In genomic region chr12:124504273-124505000, GRCh38 we compare ENCODE assay signal across 19 cellular contexts.
DNase-seq lines count a peak whose midpoint lies in the region; ATAC-seq and TF ChIP-seq lines count a peak whose summit lies in the region.
"Had no signal": no experiment of that assay in that cellular context is flagged by ENCODE, and none has a peak within 500 bp of the region (broad histone marks: within the 10 kb centered on the region; RNA-seq: fewer than 3 reads in every experiment).

No MANE protein-coding gene starts in this region.

- H3F3A ChIP-seq in PC-9 (ENCODE audit: insufficient read depth, low read depth), result peaks cover 15% of the 10 kb centered on the region

- intact Hi-C loops in left ventricle myocardium inferior (cut with micrococcal nuclease) (no loop called here), cardiac septum (cut with DNase I) (no loop called here), uterus (cut with DNase I; ENCODE audit: low total_unique reads) (no loop called here), PC-9 (cut with micrococcal nuclease; ENCODE audit: unreplicated experiment) (loop anchor here (5.0 kb wide), 1 partner anchor 263 kb away; no protein-coding TSS in a partner anchor)

- POLR2A ChIA-PET in PC-9 (lab: Charles Lee; ENCODE audit: unreplicated experiment), result no interaction called here

- H3K27me3 ChIP-seq in left ventricle myocardium inferior (ENCODE audit: low read depth), result no peaks in the 10 kb centered on the region
- H3K27me3 ChIP-seq in uterus, result no peaks in the 10 kb centered on the region
- H3K27me3 ChIP-seq in PC-9 (ENCODE audit: insufficient read depth, low read depth), result no peaks in the 10 kb centered on the region
- H3K27me3 ChIP-seq: body of pancreas had no signal

- peaks cover 96% of the 10 kb centered on the region for H3K4me1 ChIP-seq in left ventricle myocardium inferior
- H3K4me1 ChIP-seq in uterus, result peaks cover 13 to 52% of the 10 kb centered on the region in 2 donors
- peaks cover 16% of the 10 kb centered on the region for H3K4me1 ChIP-seq in PC-9 (replicated peaks; ENCODE audit: insufficient read depth)

- H3K9me3 Mint-ChIP-seq in brain, result no peaks in the 10 kb centered on the region
- no peaks in the 10 kb centered on the region for H3K9me3 Mint-ChIP-seq in nephron
- H3K9me3 Mint-ChIP-seq: T-helper 1 cell treated with Interleukin-12 subunit alpha and Interleukin-12 subunit beta and Interleukin-4 antibody, amounts not matched to agents 30 μg/mL and 1 μg/mL, for 36 hours had no signal

- H3K9me3 ChIP-seq in left ventricle myocardium inferior (replicated peaks), result no peaks in the 10 kb centered on the region
- no peaks in the 10 kb centered on the region for H3K9me3 ChIP-seq in uterus
- no peaks in the 10 kb centered on the region for H3K9me3 ChIP-seq in PC-9 (ENCODE audit: insufficient read depth, low read depth)
- H3K9me3 ChIP-seq: body of pancreas had no signal

- no peak for TF ChIP-seq POLR2A in uterus (IDR thresholded peaks at IDR 0.05)

- CTCF ChIA-PET in PC-9 (lab: Charles Lee), result interaction anchor here (0.6 kb wide), 1 partner anchor 605 kb away, joined by 3 read pairs; no protein-coding TSS in a partner anchor

- peak overlapping the region; percentile 58 to 93 (median 88) for H3K27ac Mint-ChIP-seq in brain
- H3K27ac Mint-ChIP-seq in nephron, result peak overlapping the region; percentile 69 to 89 (median 80)
- H3K27ac Mint-ChIP-seq: T-helper 1 cell treated with Interleukin-12 subunit alpha and Interleukin-12 subunit beta and Interleukin-4 antibody, amounts not matched to agents 30 μg/mL and 1 μg/mL, for 36 hours had no signal

- H3K36me3 ChIP-seq in left ventricle myocardium inferior (no peaks in the 10 kb centered on the region), uterus (no peaks in the 10 kb centered on the region), PC-9 (ENCODE audit: low read depth) (no peaks in the 10 kb centered on the region)

- no TSS peak for BruUV-seq in PC-9 (replicated peaks; lab: Mats Ljungman, UMichigan)

- H3K36me3 Mint-ChIP-seq in brain (no peaks in the 10 kb centered on the region), nephron (ENCODE audit: low read depth) (no peaks in the 10 kb centered on the region)

- no peak overlapping the region for H2AFZ ChIP-seq in PC-9
- H2AFZ ChIP-seq: parathyroid adenoma had no signal

- no peak overlapping the region for H3K4me3 ChIP-seq in left ventricle myocardium inferior
- no peak overlapping the region for H3K4me3 ChIP-seq in uterus
- no peak overlapping the region for H3K4me3 ChIP-seq in PC-9
- H3K4me3 ChIP-seq: body of pancreas had no signal

- DNase-seq in left ventricle myocardium inferior (no peak), cardiac septum (ENCODE audit: low spot score) (no peak), uterus (peak; percentile 76 to 84), ureter (ENCODE audit: low spot score) (no peak), PC-9 (no peak)
- DNase-seq: ACHN; activated CD4-positive, alpha-beta T cell treated with anti-CD3 and anti-CD28 coated beads for 1 hour; activated naive CD4-positive, alpha-beta T cell treated with Interleukin-2 at 50 U/mL for 16 hours; body of pancreas; COR-L47; foreskin fibroblast; NCI-H187; NCI-H82; Right ventricle myocardium superior had no signal

- no peaks in the 10 kb centered on the region for H3K9me2 ChIP-seq in PC-9 (ENCODE audit: insufficient read depth)

- H3K27me3 Mint-ChIP-seq in brain (peaks cover 4% of the 10 kb centered on the region), nephron (ENCODE audit: low read depth) (peaks cover 4% of the 10 kb centered on the region)

- no peak for ATAC-seq in GM19324 (IDR thresholded peaks at IDR 0.05; ENCODE audit: low FRiP score, unreplicated experiment)
- ATAC-seq: body of pancreas had no signal

- peak overlapping the region in 2 of 5 experiments; percentile 28 to 62 for H3K4me3 Mint-ChIP-seq in brain
- peak overlapping the region in 2 of 3 experiments; percentile 48 to 58 for H3K4me3 Mint-ChIP-seq in nephron
- H3K4me3 Mint-ChIP-seq: T-helper 1 cell treated with Interleukin-12 subunit alpha and Interleukin-12 subunit beta and Interleukin-4 antibody, amounts not matched to agents 30 μg/mL and 1 μg/mL, for 36 hours had no signal

- peaks cover 93% of the 10 kb centered on the region for H3K4me1 Mint-ChIP-seq in brain
- H3K4me1 Mint-ChIP-seq in nephron, result peaks cover 87% of the 10 kb centered on the region

- TF ChIP-seq CTCF in left ventricle myocardium inferior (IDR thresholded peaks at IDR 0.05; ENCODE audit: borderline replicate concordance) (no peak), brain (conservative IDR thresholded peaks at IDR 0.05) (no peak), nephron (IDR thresholded peaks at IDR 0.05; ENCODE audit: unreplicated experiment in 3 of 3) (no peak), uterus (IDR thresholded peaks at IDR 0.05) (no peak), PC-9 (conservative IDR thresholded peaks at IDR 0.05) (no peak)

- no peak overlapping the region for H3K4me2 ChIP-seq in PC-9

- peaks cover 94% of the 10 kb centered on the region for H3K79me2 ChIP-seq in PC-9 (ENCODE audit: low read depth)

- peaks cover 81% of the 10 kb centered on the region for H4K20me1 ChIP-seq in PC-9 (ENCODE audit: insufficient read depth)

- H3K27ac ChIP-seq in left ventricle myocardium inferior (replicated peaks), result peak overlapping the region; percentile 100
- peak overlapping the region; percentile 81 to 85 for H3K27ac ChIP-seq in uterus
- no peak overlapping the region for H3K27ac ChIP-seq in PC-9
- H3K27ac ChIP-seq: parathyroid adenoma had no signal

Comparison
In these comparisons a context has a peak if more than half of its experiments do, and no peak if none do; other contexts are left out.
1. DNase-seq: peak in uterus (2 of 2); none in left ventricle myocardium inferior (single experiment), cardiac septum (single experiment), ureter (single experiment) and PC-9 (0 of 2).